In the genomic region with DNA sequence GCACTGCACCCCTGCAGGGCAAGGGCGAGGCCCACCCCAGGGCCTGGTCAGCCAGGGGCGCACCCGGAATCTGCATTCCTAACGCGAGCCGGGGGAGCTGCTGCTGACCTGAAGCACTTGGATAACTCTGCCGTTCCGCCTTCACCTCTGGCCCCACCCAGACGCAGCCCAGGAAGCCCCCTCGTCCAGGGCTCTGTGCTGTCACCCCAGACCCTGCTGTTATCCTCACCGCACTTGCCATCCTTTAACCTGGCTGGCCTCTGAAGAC, we compare ENCODE assay signal across 2 cellular contexts.
TF ChIP-seq lines count a peak whose summit lies in the region.

No MANE protein-coding gene starts in this region.

TF ChIP-seq in HepG2, 621 proteins besides CTCF, POLR2A, EP300 and RAD21:
- TF ChIP-seq ELF4 (CRISPR knock-in tag; IDR thresholded peaks at IDR 0.05; ENCODE audit: borderline replicate concordance), result no peak
- TF ChIP-seq, protein P1, sequence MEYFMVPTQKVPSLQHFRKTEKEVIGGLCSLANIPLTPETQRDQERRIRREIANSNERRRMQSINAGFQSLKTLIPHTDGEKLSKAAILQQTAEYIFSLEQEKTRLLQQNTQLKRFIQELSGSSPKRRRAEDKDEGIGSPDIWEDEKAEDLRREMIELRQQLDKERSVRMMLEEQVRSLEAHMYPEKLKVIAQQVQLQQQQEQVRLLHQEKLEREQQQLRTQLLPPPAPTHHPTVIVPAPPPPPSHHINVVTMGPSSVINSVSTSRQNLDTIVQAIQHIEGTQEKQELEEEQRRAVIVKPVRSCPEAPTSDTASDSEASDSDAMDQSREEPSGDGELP (IDR thresholded peaks at IDR 0.05; ENCODE audit: borderline replicate concordance, low read depth), result no peak
- TF ChIP-seq, protein P2, sequence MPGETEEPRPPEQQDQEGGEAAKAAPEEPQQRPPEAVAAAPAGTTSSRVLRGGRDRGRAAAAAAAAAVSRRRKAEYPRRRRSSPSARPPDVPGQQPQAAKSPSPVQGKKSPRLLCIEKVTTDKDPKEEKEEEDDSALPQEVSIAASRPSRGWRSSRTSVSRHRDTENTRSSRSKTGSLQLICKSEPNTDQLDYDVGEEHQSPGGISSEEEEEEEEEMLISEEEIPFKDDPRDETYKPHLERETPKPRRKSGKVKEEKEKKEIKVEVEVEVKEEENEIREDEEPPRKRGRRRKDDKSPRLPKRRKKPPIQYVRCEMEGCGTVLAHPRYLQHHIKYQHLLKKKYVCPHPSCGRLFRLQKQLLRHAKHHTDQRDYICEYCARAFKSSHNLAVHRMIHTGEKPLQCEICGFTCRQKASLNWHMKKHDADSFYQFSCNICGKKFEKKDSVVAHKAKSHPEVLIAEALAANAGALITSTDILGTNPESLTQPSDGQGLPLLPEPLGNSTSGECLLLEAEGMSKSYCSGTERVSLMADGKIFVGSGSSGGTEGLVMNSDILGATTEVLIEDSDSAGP (CRISPR knock-in tag; IDR thresholded peaks at IDR 0.05; ENCODE audit: borderline replicate concordance), result 0 out of 2 replicates have a peak, but pooled peaks have one; percentile 19
- TF ChIP-seq TCF12 (IDR thresholded peaks at IDR 0.05), result no peak
- TF ChIP-seq TCF12 (CRISPR knock-in tag; IDR thresholded peaks at IDR 0.05), result no peak
- no peak for TF ChIP-seq NAIF1 (CRISPR knock-in tag; IDR thresholded peaks at IDR 0.05; ENCODE audit: borderline replicate concordance)

TF ChIP-seq in liver, 16 proteins besides CTCF, POLR2A, EP300 and RAD21:
- TF ChIP-seq YY1 (IDR thresholded peaks at IDR 0.05) (no peak), RXRA (IDR thresholded peaks at IDR 0.05) (no peak), JUND (IDR thresholded peaks at IDR 0.05) (no peak), NR2F2 (IDR thresholded peaks at IDR 0.05) (no peak), EGR1 (IDR thresholded peaks at IDR 0.05; ENCODE audit: low read depth in 2 of 2) (no peak), HNF4A (conservative IDR thresholded peaks at IDR 0.05) (no peak), HNF4G (IDR thresholded peaks at IDR 0.05) (no peak), GABPA (IDR thresholded peaks at IDR 0.05 in 1 of 2, conservative IDR thresholded peaks at IDR 0.05 in 1 of 2) (no peak), FOXA2 (IDR thresholded peaks at IDR 0.05) (no peak)
